Comparison of ENCODE assay signal across 8 cellular contexts in genomic region chr16:88769617-88770458, GRCh38. TPM values are rescaled to one million over a fixed set of nuclear protein-coding genes. Genes with fewer than 3 reads are reported as not detected.
DNase-seq lines count a peak whose midpoint lies in the region; ATAC-seq and TF ChIP-seq lines count a peak whose summit lies in the region.

No MANE protein-coding gene starts in this region.

- no peak overlapping the region for H3T11ph ChIP-seq in H9 (ENCODE audit: low read length)

- H2AFZ ChIP-seq in H9 (ENCODE audit: low read length): no peak overlapping the region

- no peaks in the 10 kb centered on the region for H3K36me3 Mint-ChIP-seq in H9 (ENCODE audit: insufficient read depth in 1 of 3, low read depth in 3 of 3)
- no peaks in the 10 kb centered on the region for H3K36me3 Mint-ChIP-seq in immature natural killer cell
- no peaks in the 10 kb centered on the region for H3K36me3 Mint-ChIP-seq in type B pancreatic cell

- no peaks in the 10 kb centered on the region for H3K4me1 ChIP-seq in H9 (ENCODE audit: insufficient read depth, low read length)

- H3K9me3 Mint-ChIP-seq in H9 (no peaks in the 10 kb centered on the region), immature natural killer cell (no peaks in the 10 kb centered on the region), type B pancreatic cell (no peaks in the 10 kb centered on the region)

- no peak overlapping the region for H2BK120ac ChIP-seq in H9 (ENCODE audit: low read depth, low read length, poor library complexity, severe bottlenecking)

- H3K9me3 ChIP-seq in H9 (ENCODE audit: control insufficient read depth, low read depth, low read length): no peaks in the 10 kb centered on the region

- H3K27me3 Mint-ChIP-seq in H9 (ENCODE audit: low read depth) (no peaks in the 10 kb centered on the region), immature natural killer cell (ENCODE audit: low read depth in 3 of 3) (peaks cover 0 to 8% (median 6%) of the 10 kb centered on the region in 3 donors), type B pancreatic cell (no peaks in the 10 kb centered on the region)

- H3K56ac ChIP-seq in H9 (ENCODE audit: insufficient read length, low read depth, low read length): no peak overlapping the region

- H3K27me3 ChIP-seq in H9 (ENCODE audit: insufficient read depth, low read length): no peaks in the 10 kb centered on the region

- no peak overlapping the region for H2BK15ac ChIP-seq in H9 (ENCODE audit: low read depth, low read length)

- H3K27ac Mint-ChIP-seq in H9 (peak overlapping the region in 2 of 3 experiments; percentile 74 to 78; a peak in 1 of 7 replicates), immature natural killer cell (peak overlapping the region in 5 of 6 donors; percentile 6 to 95 (median 57)), type B pancreatic cell (peak overlapping the region; percentile 86)

- H2BK12ac ChIP-seq in H9 (ENCODE audit: insufficient read length, low read depth, low read length): no peak overlapping the region

- no peaks in the 10 kb centered on the region for H3K79me1 ChIP-seq in H9 (ENCODE audit: insufficient read depth, low read depth, low read length, poor library complexity, severe bottlenecking)

- no peak for ATAC-seq in HG02852 (IDR thresholded peaks at IDR 0.05; ENCODE audit: unreplicated experiment)

- H4K91ac ChIP-seq in H9 (ENCODE audit: insufficient read length, low read depth, low read length): no peak overlapping the region

- no peak overlapping the region for H2AK5ac ChIP-seq in H9 (ENCODE audit: insufficient read length, low read length)

- H3K4me1 Mint-ChIP-seq in H9 (peaks cover 25 to 56% of the 10 kb centered on the region in 2 experiments), immature natural killer cell (peaks cover 45 to 52% of the 10 kb centered on the region in 2 donors), type B pancreatic cell (ENCODE audit: unreplicated experiment) (peaks cover 23% of the 10 kb centered on the region)

- no peak overlapping the region for H3K4me2 ChIP-seq in H9 (ENCODE audit: insufficient read depth, insufficient read length, low read length)

- no CpG with 5 or more reads among the region's 30 CpGs for WGBS in H9 (ENCODE audit: extremely low coverage, insufficient read length, low lambda C conversion rate)

- H3K79me2 ChIP-seq in H9 (ENCODE audit: insufficient read depth, low read length): no peaks in the 10 kb centered on the region; the same call in 1 of the 2 replicates

- H3K4me3 Mint-ChIP-seq in H9 (peak overlapping the region in 1 of 2 experiments; percentile 39; a peak in 2 of 5 replicates), immature natural killer cell (peak overlapping the region in 3 of 5 donors; percentile 22 to 63 (median 51)), type B pancreatic cell (peak overlapping the region; percentile 59)

- H2BK5ac ChIP-seq in H9 (ENCODE audit: insufficient read length, low read length): no peak overlapping the region

- DNase-seq in COLO668 (lab: John Stamatoyannopoulos, UW; ENCODE audit: unreplicated experiment) (peak; percentile 69), H9 (peak; percentile 93), immature natural killer cell (no peak), type B pancreatic cell (ENCODE audit: extremely low spot score, unreplicated experiment) (no peak), SKM-1 (lab: John Stamatoyannopoulos, UW; ENCODE audit: unreplicated experiment) (no peak), cardiac septum (ENCODE audit: low spot score) (no peak)

- no peak overlapping the region for H3K23ac ChIP-seq in H9 (ENCODE audit: insufficient read length, low read depth, low read length)

- no peak overlapping the region for H2BK20ac ChIP-seq in H9 (ENCODE audit: low read depth, low read length, poor library complexity, severe bottlenecking)

- H3K27ac ChIP-seq in H9 (ENCODE audit: insufficient read length, low read depth, low read length): no peak overlapping the region

- no peak overlapping the region for H4K8ac ChIP-seq in H9 (replicated peaks; ENCODE audit: insufficient read length, low read depth, low read length)

- H3K18ac ChIP-seq in H9 (ENCODE audit: insufficient read length, low read depth, low read length): no peak overlapping the region

- H4K20me1 ChIP-seq in H9 (ENCODE audit: control insufficient read depth, insufficient read depth, insufficient read length): no peaks in the 10 kb centered on the region

- no peak overlapping the region for H3K4ac ChIP-seq in H9 (ENCODE audit: low read depth, low read length)

- intact Hi-C loops in cardiac septum (cut with DNase I): no loop called here

- H3K14ac ChIP-seq in H9 (ENCODE audit: insufficient read depth, low read length): no peak overlapping the region; the same call in 1 of the 2 replicates

- H3K9ac ChIP-seq in H9 (ENCODE audit: extremely low read depth, insufficient read length, low read length): no peak overlapping the region

- H4K5ac ChIP-seq in H9 (ENCODE audit: insufficient read length, low read depth, low read length): no peak overlapping the region

- no peaks in the 10 kb centered on the region for H3K23me2 ChIP-seq in H9 (ENCODE audit: insufficient read length, low read depth, low read length, poor library complexity, severe bottlenecking)

- TF ChIP-seq CTCF in H9 (conservative IDR thresholded peaks at IDR 0.05) (no peak), WI38 (IDR thresholded peaks at IDR 0.05; ENCODE audit: low read depth, low read length) (no peak), type B pancreatic cell (conservative IDR thresholded peaks at IDR 0.05) (no peak)

- peak overlapping the region; percentile 20; the same call in 1 of the 2 replicates for H3K4me3 ChIP-seq in WI38 (ENCODE audit: low read depth, low read length)

RNA-seq across cellular contexts. Expression of gene PIEZO1, which starts 15.2 kb away (rescaled TPM):
- total RNA-seq in H9 (2021) (67.8 and 71.1 TPM in 2 replicates), type B pancreatic cell (ENCODE audit: low replicate concordance) (33.3 and 94.7 TPM in 2 replicates), cardiac septum (20.4 TPM)
- polyA plus RNA-seq in immature natural killer cell: 10 to 100 TPM in 2 of 3 donors, 1 to 10 TPM in 1; 5.2 to 41.2 (median 13.1) TPM

RNA-seq across cellular contexts. Expression of gene CDT1, which starts 33.8 kb away (rescaled TPM):
- 74.1 and 79.7 TPM in 2 replicates for total RNA-seq in H9 (2021)
- 1 to 10 TPM in 2 of 3 donors, not detected in 1; 1.3 to 3.1 TPM for polyA plus RNA-seq in immature natural killer cell
- total RNA-seq in type B pancreatic cell (ENCODE audit: low replicate concordance): 17.7 and 36.8 TPM in 2 replicates
- total RNA-seq in cardiac septum: 0.46 TPM

RNA-seq across cellular contexts. Expression of gene APRT, which starts 41.9 kb away (rescaled TPM):
- 246 and 254 TPM in 2 replicates for total RNA-seq in H9 (2021)
- polyA plus RNA-seq in immature natural killer cell: 100 to 1,000 TPM; 432 to 476 (median 450) TPM
- 116 and 153 TPM in 2 replicates for total RNA-seq in type B pancreatic cell (ENCODE audit: low replicate concordance)
- total RNA-seq in cardiac septum: 46.6 TPM

Comparison
In these comparisons a context has a peak if more than half of its experiments do, and no peak if none do; other contexts are left out.
1. DNase-seq: peak in COLO668 (single experiment) and H9 (single experiment); none in immature natural killer cell (0 of 3), type B pancreatic cell (single experiment), SKM-1 (single experiment) and cardiac septum (single experiment).
2. RNA of gene CDT1, which starts 33.8 kb away (total RNA-seq): 74.1 to 79.7 TPM in H9 and 17.7 to 36.8 TPM in type B pancreatic cell; 0.46 TPM in cardiac septum (single experiment); every median in the first group is over 10 times any median in the second.
3. Peak in every context shown above with its lines, with median percentiles within 50 percentile points of each other: H3K27ac Mint-ChIP-seq.